In genomic region chr18:76965671-76966070, GRCh38 we compare ENCODE assay signal across 8 cellular contexts.
A peak's percentile ranks its signal among the peaks of the same experiment; 100 is the strongest.
DNase-seq lines count a peak whose midpoint lies in the region; ATAC-seq, FAIRE-seq and TF ChIP-seq lines count a peak whose summit lies in the region.
"Not testable (repeated sequence)": the region's sequence is repeated elsewhere in the genome, so short reads cannot be mapped to it uniquely, and the experiment has no call there.

No MANE protein-coding gene starts in this region.

- RAD21 ChIA-PET in GM12878 (lab: Charles Lee; ENCODE audit: unreplicated experiment) = interaction anchor here (0.8 to 5.1 kb wide), 7 partner anchors 9 to 159 kb away, joined by 3 to 70 read pairs (median 4); no protein-coding TSS in a partner anchor

- H3K4me1 Mint-ChIP-seq in stimulated activated effector memory CD8-positive, alpha-beta T cell treated with anti-CD3 and anti-CD28 coated beads, Interleukin-12 subunit alpha, Interleukin-12 subunit beta, amount 100 ng/mL, for 72 hours = peaks cover 37% of the 10 kb centered on the region

- not testable (repeated sequence) for H3K36me3 ChIP-seq in GM12878 (ENCODE audit: control insufficient read depth in 2 of 2, insufficient read depth in 2 of 2, low read length in 1 of 2)

- H3K4me3 ChIP-seq in GM12864 (ENCODE audit: low read depth, low read length) = not testable (repeated sequence)
- H3K4me3 ChIP-seq in GM12878 = peak overlapping the region; percentile 38; the same call in 1 of the 2 replicates

- TF ChIP-seq POLR2A in GM12878 (IDR thresholded peaks at IDR 0.05; ENCODE audit: low read depth, low read length) = not testable (repeated sequence)

- peaks cover 41% of the 10 kb centered on the region for H3K36me3 Mint-ChIP-seq in stimulated activated effector memory CD8-positive, alpha-beta T cell treated with anti-CD3 and anti-CD28 coated beads, Interleukin-12 subunit alpha, Interleukin-12 subunit beta, amount 100 ng/mL, for 72 hours

- H2AFZ ChIP-seq in GM12878 (ENCODE audit: control insufficient read depth, low read depth, low read length) = peak overlapping the region; percentile 60

- in situ Hi-C loops in GM12878 (cut with MboI) = not testable (repeated sequence)

- TF ChIP-seq RAD21 in GM12878 (IDR thresholded peaks at IDR 0.05; ENCODE audit: insufficient read depth, low read depth, low read length) = not testable (repeated sequence)

- H3K27ac ChIP-seq in GM12878 (ENCODE audit: control insufficient read depth, insufficient read depth) = peak overlapping the region; percentile 76

- FAIRE-seq in GM12878 (lab: Jason Lieb, UNC) = not testable (repeated sequence)

- H4K20me1 ChIP-seq in GM12878 (ENCODE audit: control insufficient read depth, insufficient read depth) = not testable (repeated sequence)

- SMC1A ChIA-PET in GM12878 (lab: Charles Lee; ENCODE audit: uncharacterized antibody, unreplicated experiment) = interaction anchor here (0.8 to 9.8 kb wide), 12 partner anchors 14 to 164 kb away, joined by 3 to 140 read pairs (median 4); no protein-coding TSS in a partner anchor

- CTCF ChIA-PET in GM12878 (lab: Yijun Ruan, JAX) = interaction anchor here (0.6 to 15.3 kb wide), 7 partner anchors 14 to 162 kb away, joined by 3 to 208 read pairs (median 6); no protein-coding TSS in a partner anchor

- not testable (repeated sequence) for H3K27me3 ChIP-seq in GM12878 (replicated peaks in 1 of 2; ENCODE audit: control insufficient read depth in 2 of 2, insufficient read depth in 2 of 2, low read length in 1 of 2)

- DNase-seq in GM12864 (ENCODE audit: low read depth) (peak; percentile 51), NCI-H2107 (lab: John Stamatoyannopoulos, UW) (peak; percentile 70)
- DNase-seq in GM12878 (ENCODE audit: low read depth, low spot score); stimulated activated effector memory CD8-positive, alpha-beta T cell treated with anti-CD3 and anti-CD28 coated beads, Interleukin-12 subunit alpha, Interleukin-12 subunit beta, amount 100 ng/mL, for 72 hours (ENCODE audit: low spot score in 2 of 2): not testable (repeated sequence)

- H3K9ac ChIP-seq in GM12878 (ENCODE audit: control insufficient read depth, insufficient read depth, low read length) = not testable (repeated sequence)

- intact Hi-C loops in GM12878 (cut with micrococcal nuclease; ENCODE audit: unreplicated experiment) = loop anchor here (2.0 kb wide), 1 partner anchor 15 kb away; no protein-coding TSS in a partner anchor

- peaks cover 21% of the 10 kb centered on the region for H3K4me1 ChIP-seq in GM12878 (ENCODE audit: control insufficient read depth, insufficient read depth, low read length)

- H3K4me3 Mint-ChIP-seq in stimulated activated effector memory CD8-positive, alpha-beta T cell treated with anti-CD3 and anti-CD28 coated beads, Interleukin-12 subunit alpha, Interleukin-12 subunit beta, amount 100 ng/mL, for 72 hours = not testable (repeated sequence)

- TF ChIP-seq CTCF in GM12864 (IDR thresholded peaks at IDR 0.05; ENCODE audit: low read depth, low read length, missing control alignments); GM12878 (IDR thresholded peaks at IDR 0.05 in 2 of 3, conservative IDR thresholded peaks at IDR 0.05 in 1 of 3; ENCODE audit: control insufficient read depth in 2 of 3, extremely low read depth in 1 of 3, insufficient read depth in 1 of 3, low read depth in 3 of 3, low read length in 3 of 3): not testable (repeated sequence)

- peak overlapping the region; percentile 71 for H3K27ac Mint-ChIP-seq in stimulated activated effector memory CD8-positive, alpha-beta T cell treated with anti-CD3 and anti-CD28 coated beads, Interleukin-12 subunit alpha, Interleukin-12 subunit beta, amount 100 ng/mL, for 72 hours

- POLR2A ChIA-PET in GM12878 (lab: Charles Lee) = interaction anchor here (1.3 to 1.8 kb wide), 4 partner anchors 10 to 477 kb away, joined by 3 to 5 read pairs (median 3); no protein-coding TSS in a partner anchor

- H3K4me2 ChIP-seq in GM12878 (ENCODE audit: control insufficient read depth, insufficient read depth) = peak overlapping the region; percentile 40

- not testable (repeated sequence) for BruUV-seq in GM12878 (replicated peaks; lab: Mats Ljungman, UMichigan)

- H3K9me3 ChIP-seq in GM12878 (replicated peaks; ENCODE audit: control insufficient read depth, insufficient read depth, low read length) = not testable (repeated sequence)

- not testable (repeated sequence) for H3K9me3 Mint-ChIP-seq in stimulated activated effector memory CD8-positive, alpha-beta T cell treated with anti-CD3 and anti-CD28 coated beads, Interleukin-12 subunit alpha, Interleukin-12 subunit beta, amount 100 ng/mL, for 72 hours

- 2% methylated on average over 8 of the region's 8 CpGs for WGBS in GM12878 (ENCODE audit: insufficient coverage, insufficient replicate concordance, low lambda C conversion rate, missing lambda C conversion rate)

- TF ChIP-seq EP300 in GM12878 (IDR thresholded peaks at IDR 0.05; ENCODE audit: borderline replicate concordance in 1 of 2, control insufficient read depth in 1 of 2, low read depth in 2 of 2, low read length in 2 of 2) = not testable (repeated sequence)

- ATAC-seq in GM19023 (IDR thresholded peaks at IDR 0.05; ENCODE audit: unreplicated experiment) = peak; percentile 64
- peak; percentile 47 for ATAC-seq in GM21423 (IDR thresholded peaks at IDR 0.05; ENCODE audit: unreplicated experiment)
- peak; percentile 80 for ATAC-seq in HG02642 (IDR thresholded peaks at IDR 0.05; ENCODE audit: poor library complexity, unreplicated experiment)
- peak; percentile 54 for ATAC-seq in HG03175 (IDR thresholded peaks at IDR 0.05; ENCODE audit: unreplicated experiment)
- peak; percentile 86 for ATAC-seq in GM12878
- not testable (repeated sequence) for ATAC-seq in stimulated activated effector memory CD8-positive, alpha-beta T cell treated with anti-CD3 and anti-CD28 coated beads, Interleukin-12 subunit alpha, Interleukin-12 subunit beta, amount 100 ng/mL, for 72 hours

- H3K79me2 ChIP-seq in GM12878 (ENCODE audit: control insufficient read depth, insufficient read depth, low read length) = peaks cover 12% of the 10 kb centered on the region

TF ChIP-seq in GM12878, 131 proteins besides CTCF, POLR2A, EP300 and RAD21:
- 0 out of 2 replicates have a peak, but pooled peaks have one; percentile 10 for TF ChIP-seq MTA2 (IDR thresholded peaks at IDR 0.05; ENCODE audit: low read depth)
- TF ChIP-seq MEF2B (IDR thresholded peaks at IDR 0.05; ENCODE audit: partially characterized antibody, poor library complexity, severe bottlenecking) = peak; percentile 73
- peak; percentile 34; the same call in 1 of the 2 replicates for TF ChIP-seq EED (IDR thresholded peaks at IDR 0.05; ENCODE audit: low read depth)
- peak; percentile 39; the same call in 1 of the 2 replicates for TF ChIP-seq NR2C1 (IDR thresholded peaks at IDR 0.05)
- 0 out of 2 replicates have a peak, but pooled peaks have one; percentile 12 for TF ChIP-seq TCF12 (IDR thresholded peaks at IDR 0.05; ENCODE audit: low read depth, low read length)
TF ChIP-seq in GM12878: peak in this region for 5; not testable (repeated sequence) for 126.
